ENCODE assay signal across 29 cellular contexts in the genomic region with DNA sequence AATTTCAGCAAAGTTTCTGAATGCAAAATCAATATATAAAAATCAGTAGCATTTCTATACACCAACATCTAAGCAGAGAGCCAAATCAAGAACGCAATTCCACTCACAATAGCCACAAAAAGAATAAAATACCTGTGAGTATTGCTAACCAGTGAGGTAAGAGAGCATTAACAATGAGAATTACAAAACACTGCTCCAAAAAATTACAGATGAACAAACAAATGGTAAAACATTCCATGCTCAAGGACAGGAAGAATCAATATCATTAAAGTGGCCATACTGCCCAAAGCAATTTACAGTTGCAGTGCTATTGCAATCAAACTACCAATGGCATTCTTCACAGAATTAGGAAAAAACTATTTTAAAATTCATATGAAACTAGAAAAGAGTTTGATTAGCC.
"Had no signal": no experiment of that assay in that cellular context is flagged by ENCODE, and none has a peak within 500 bp of the region (broad histone marks: within the 10 kb centered on the region; RNA-seq: fewer than 3 reads in every experiment).

No MANE protein-coding gene starts in this region.

- H3K27ac Mint-ChIP-seq: dendritic cell treated with granulocyte-macrophage colony-stimulating factor and Interleukin-4, amounts not matched to agents 40 ng/mL and 50 ng/mL, for 4 days; effector memory CD8-positive, alpha-beta T cell; endodermal cell had no signal

- DNase-seq: colonic mucosa; cortex of kidney; dermis blood vessel endothelial cell; dorsolateral prefrontal cortex; effector CD4-positive, alpha-beta T cell; effector CD8-positive, alpha-beta T cell; effector memory CD4-positive, alpha-beta T cell; effector memory CD8-positive, alpha-beta T cell; endodermal cell; erythroblast; esophagus squamous epithelium; foreskin fibroblast; foreskin keratinocyte; foreskin melanocyte; gastrocnemius medialis; glutamatergic neuron; head of caudate nucleus; heart left ventricle; heart right ventricle had no signal

- H3K4me3 Mint-ChIP-seq: dendritic cell treated with granulocyte-macrophage colony-stimulating factor and Interleukin-4, amounts not matched to agents 40 ng/mL and 50 ng/mL, for 4 days; effector memory CD8-positive, alpha-beta T cell; endodermal cell had no signal

- H3K4me3 ChIP-seq: colonic mucosa, coronary artery, dorsolateral prefrontal cortex, esophagus muscularis mucosa, esophagus squamous epithelium, gastrocnemius medialis, gastroesophageal sphincter, heart left ventricle, heart right ventricle had no signal

- H3K9me3 ChIP-seq: colonic mucosa, esophagus muscularis mucosa, esophagus squamous epithelium, gastrocnemius medialis, gastroesophageal sphincter, heart left ventricle had no signal

- H3K36me3 ChIP-seq: colonic mucosa, gastrocnemius medialis had no signal

- FAIRE-seq: colon, endometrium, endothelial cell of umbilical vein, frontal cortex had no signal

- ATAC-seq: effector memory CD8-positive, alpha-beta T cell; esophagus mucosa; foreskin keratinocyte; gastrocnemius medialis; gastroesophageal sphincter; heart left ventricle; heart right ventricle had no signal

- H3K27me3 ChIP-seq: colonic mucosa, dorsolateral prefrontal cortex, esophagus muscularis mucosa, esophagus squamous epithelium, foreskin keratinocyte, gastrocnemius medialis, gastroesophageal sphincter, heart left ventricle, heart right ventricle had no signal

- H3K27ac ChIP-seq: colonic mucosa, coronary artery, dorsolateral prefrontal cortex, epithelial cell of prostate, esophagus muscularis mucosa, esophagus squamous epithelium, foreskin keratinocyte, gastrocnemius medialis, gastroesophageal sphincter, heart left ventricle, heart right ventricle had no signal

- H3K4me1 Mint-ChIP-seq: endodermal cell had no signal

- H3K27me3 Mint-ChIP-seq: dendritic cell treated with granulocyte-macrophage colony-stimulating factor and Interleukin-4, amounts not matched to agents 40 ng/mL and 50 ng/mL, for 4 days; effector memory CD8-positive, alpha-beta T cell had no signal

- H3K4me1 ChIP-seq: colonic mucosa, esophagus muscularis mucosa, esophagus squamous epithelium, foreskin keratinocyte, gastrocnemius medialis, gastroesophageal sphincter, heart left ventricle, heart right ventricle had no signal
